In the genomic region with DNA sequence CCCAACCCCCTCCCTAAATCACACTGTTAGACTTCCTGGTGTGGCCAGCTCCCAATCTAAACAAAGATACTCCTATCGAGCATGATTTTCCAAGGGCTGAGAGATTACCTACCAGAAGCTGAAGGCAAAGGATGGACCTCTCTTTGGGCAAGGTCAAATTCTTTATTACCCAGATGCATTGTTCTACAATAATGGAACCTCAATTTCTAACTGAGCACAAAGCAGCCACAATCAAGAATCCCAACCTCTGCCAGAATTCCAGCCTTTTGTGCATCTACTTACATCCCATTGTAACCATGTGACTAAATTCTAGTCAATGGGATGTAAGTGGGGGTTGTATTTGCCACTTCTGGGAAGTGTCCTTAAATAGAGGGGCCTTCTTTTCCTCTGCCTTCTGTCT, we compare ENCODE assay signal across 2 cellular contexts.
TF ChIP-seq lines count a peak whose summit lies in the region.

No MANE protein-coding gene starts in this region.

TF ChIP-seq in GM23338, 12 proteins besides CTCF, POLR2A, EP300 and RAD21 (continued from another document):
- TF ChIP-seq, protein P1, sequence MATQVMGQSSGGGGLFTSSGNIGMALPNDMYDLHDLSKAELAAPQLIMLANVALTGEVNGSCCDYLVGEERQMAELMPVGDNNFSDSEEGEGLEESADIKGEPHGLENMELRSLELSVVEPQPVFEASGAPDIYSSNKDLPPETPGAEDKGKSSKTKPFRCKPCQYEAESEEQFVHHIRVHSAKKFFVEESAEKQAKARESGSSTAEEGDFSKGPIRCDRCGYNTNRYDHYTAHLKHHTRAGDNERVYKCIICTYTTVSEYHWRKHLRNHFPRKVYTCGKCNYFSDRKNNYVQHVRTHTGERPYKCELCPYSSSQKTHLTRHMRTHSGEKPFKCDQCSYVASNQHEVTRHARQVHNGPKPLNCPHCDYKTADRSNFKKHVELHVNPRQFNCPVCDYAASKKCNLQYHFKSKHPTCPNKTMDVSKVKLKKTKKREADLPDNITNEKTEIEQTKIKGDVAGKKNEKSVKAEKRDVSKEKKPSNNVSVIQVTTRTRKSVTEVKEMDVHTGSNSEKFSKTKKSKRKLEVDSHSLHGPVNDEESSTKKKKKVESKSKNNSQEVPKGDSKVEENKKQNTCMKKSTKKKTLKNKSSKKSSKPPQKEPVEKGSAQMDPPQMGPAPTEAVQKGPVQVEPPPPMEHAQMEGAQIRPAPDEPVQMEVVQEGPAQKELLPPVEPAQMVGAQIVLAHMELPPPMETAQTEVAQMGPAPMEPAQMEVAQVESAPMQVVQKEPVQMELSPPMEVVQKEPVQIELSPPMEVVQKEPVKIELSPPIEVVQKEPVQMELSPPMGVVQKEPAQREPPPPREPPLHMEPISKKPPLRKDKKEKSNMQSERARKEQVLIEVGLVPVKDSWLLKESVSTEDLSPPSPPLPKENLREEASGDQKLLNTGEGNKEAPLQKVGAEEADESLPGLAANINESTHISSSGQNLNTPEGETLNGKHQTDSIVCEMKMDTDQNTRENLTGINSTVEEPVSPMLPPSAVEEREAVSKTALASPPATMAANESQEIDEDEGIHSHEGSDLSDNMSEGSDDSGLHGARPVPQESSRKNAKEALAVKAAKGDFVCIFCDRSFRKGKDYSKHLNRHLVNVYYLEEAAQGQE (IDR thresholded peaks at IDR 0.05; ENCODE audit: unreplicated experiment) = no peak
- TF ChIP-seq NANOG (IDR thresholded peaks at IDR 0.05; ENCODE audit: borderline replicate concordance) = no peak
- no peak for TF ChIP-seq POLR2AphosphoS5 (IDR thresholded peaks at IDR 0.05; ENCODE audit: low read depth)
- TF ChIP-seq, protein P2, sequence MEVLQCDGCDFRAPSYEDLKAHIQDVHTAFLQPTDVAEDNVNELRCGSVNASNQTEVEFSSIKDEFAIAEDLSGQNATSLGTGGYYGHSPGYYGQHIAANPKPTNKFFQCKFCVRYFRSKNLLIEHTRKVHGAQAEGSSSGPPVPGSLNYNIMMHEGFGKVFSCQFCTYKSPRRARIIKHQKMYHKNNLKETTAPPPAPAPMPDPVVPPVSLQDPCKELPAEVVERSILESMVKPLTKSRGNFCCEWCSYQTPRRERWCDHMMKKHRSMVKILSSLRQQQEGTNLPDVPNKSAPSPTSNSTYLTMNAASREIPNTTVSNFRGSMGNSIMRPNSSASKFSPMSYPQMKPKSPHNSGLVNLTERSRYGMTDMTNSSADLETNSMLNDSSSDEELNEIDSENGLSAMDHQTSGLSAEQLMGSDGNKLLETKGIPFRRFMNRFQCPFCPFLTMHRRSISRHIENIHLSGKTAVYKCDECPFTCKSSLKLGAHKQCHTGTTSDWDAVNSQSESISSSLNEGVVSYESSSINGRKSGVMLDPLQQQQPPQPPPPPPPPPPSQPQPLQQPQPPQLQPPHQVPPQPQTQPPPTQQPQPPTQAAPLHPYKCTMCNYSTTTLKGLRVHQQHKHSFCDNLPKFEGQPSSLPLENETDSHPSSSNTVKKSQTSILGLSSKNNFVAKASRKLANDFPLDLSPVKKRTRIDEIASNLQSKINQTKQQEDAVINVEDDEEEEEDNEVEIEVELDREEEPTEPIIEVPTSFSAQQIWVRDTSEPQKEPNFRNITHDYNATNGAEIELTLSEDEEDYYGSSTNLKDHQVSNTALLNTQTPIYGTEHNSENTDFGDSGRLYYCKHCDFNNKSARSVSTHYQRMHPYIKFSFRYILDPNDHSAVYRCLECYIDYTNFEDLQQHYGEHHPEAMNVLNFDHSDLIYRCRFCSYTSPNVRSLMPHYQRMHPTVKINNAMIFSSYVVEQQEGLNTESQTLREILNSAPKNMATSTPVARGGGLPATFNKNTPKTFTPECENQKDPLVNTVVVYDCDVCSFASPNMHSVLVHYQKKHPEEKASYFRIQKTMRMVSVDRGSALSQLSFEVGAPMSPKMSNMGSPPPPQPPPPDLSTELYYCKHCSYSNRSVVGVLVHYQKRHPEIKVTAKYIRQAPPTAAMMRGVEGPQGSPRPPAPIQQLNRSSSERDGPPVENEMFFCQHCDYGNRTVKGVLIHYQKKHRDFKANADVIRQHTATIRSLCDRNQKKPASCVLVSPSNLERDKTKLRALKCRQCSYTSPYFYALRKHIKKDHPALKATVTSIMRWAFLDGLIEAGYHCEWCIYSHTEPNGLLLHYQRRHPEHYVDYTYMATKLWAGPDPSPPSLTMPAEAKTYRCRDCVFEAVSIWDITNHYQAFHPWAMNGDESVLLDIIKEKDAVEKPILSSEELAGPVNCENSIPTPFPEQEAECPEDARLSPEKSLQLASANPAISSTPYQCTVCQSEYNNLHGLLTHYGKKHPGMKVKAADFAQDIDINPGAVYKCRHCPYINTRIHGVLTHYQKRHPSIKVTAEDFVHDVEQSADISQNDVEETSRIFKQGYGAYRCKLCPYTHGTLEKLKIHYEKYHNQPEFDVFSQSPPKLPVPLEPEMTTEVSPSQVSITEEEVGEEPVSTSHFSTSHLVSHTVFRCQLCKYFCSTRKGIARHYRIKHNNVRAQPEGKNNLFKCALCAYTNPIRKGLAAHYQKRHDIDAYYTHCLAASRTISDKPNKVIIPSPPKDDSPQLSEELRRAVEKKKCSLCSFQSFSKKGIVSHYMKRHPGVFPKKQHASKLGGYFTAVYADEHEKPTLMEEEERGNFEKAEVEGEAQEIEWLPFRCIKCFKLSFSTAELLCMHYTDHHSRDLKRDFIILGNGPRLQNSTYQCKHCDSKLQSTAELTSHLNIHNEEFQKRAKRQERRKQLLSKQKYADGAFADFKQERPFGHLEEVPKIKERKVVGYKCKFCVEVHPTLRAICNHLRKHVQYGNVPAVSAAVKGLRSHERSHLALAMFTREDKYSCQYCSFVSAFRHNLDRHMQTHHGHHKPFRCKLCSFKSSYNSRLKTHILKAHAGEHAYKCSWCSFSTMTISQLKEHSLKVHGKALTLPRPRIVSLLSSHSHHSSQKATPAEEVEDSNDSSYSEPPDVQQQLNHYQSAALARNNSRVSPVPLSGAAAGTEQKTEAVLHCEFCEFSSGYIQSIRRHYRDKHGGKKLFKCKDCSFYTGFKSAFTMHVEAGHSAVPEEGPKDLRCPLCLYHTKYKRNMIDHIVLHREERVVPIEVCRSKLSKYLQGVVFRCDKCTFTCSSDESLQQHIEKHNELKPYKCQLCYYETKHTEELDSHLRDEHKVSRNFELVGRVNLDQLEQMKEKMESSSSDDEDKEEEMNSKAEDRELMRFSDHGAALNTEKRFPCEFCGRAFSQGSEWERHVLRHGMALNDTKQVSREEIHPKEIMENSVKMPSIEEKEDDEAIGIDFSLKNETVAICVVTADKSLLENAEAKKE (CRISPR knock-in tag; IDR thresholded peaks at IDR 0.05) = no peak
- no peak for TF ChIP-seq CREB1 (CRISPR knock-in tag; IDR thresholded peaks at IDR 0.05; ENCODE audit: low read depth)
- TF ChIP-seq, protein P3, sequence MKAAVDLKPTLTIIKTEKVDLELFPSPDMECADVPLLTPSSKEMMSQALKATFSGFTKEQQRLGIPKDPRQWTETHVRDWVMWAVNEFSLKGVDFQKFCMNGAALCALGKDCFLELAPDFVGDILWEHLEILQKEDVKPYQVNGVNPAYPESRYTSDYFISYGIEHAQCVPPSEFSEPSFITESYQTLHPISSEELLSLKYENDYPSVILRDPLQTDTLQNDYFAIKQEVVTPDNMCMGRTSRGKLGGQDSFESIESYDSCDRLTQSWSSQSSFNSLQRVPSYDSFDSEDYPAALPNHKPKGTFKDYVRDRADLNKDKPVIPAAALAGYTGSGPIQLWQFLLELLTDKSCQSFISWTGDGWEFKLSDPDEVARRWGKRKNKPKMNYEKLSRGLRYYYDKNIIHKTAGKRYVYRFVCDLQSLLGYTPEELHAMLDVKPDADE (IDR thresholded peaks at IDR 0.05) = no peak
- TF ChIP-seq ZNF114 (CRISPR knock-in tag; IDR thresholded peaks at IDR 0.05) = no peak

TF ChIP-seq in endothelial cell of umbilical vein, 7 proteins besides CTCF, POLR2A, EP300 and RAD21 (continued from another document):
- TF ChIP-seq, protein P4, sequence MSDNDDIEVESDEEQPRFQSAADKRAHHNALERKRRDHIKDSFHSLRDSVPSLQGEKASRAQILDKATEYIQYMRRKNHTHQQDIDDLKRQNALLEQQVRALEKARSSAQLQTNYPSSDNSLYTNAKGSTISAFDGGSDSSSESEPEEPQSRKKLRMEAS (IDR thresholded peaks at IDR 0.05; ENCODE audit: insufficient read depth, insufficient read length) = no peak
- TF ChIP-seq GATA2 (IDR thresholded peaks at IDR 0.05; ENCODE audit: insufficient read depth, insufficient read length, low read depth, low read length) (no peak), FOS (IDR thresholded peaks at IDR 0.05; ENCODE audit: borderline replicate concordance, insufficient read depth, low read length) (no peak), POLR2AphosphoS5 (IDR thresholded peaks at IDR 0.05; ENCODE audit: insufficient read depth, low read depth, low read length) (no peak), EZH2 (IDR thresholded peaks at IDR 0.05; ENCODE audit: borderline replicate concordance, low read depth, low read length, severe bottlenecking) (no peak)
